Comparison of ENCODE assay signal across 1 cellular context in genomic region chr2:190468814-190469569, GRCh38.
TF ChIP-seq lines count a peak whose summit lies in the region.

No MANE protein-coding gene starts in this region.

TF ChIP-seq in HEK293, 187 proteins besides CTCF, POLR2A, EP300 and RAD21 (continued from another document):
- no peak for TF ChIP-seq ZNF148 (tag by site-specific recombination; IDR thresholded peaks at IDR 0.05; ENCODE audit: borderline replicate concordance)
- no peak for TF ChIP-seq ZNF133 (tag by site-specific recombination; IDR thresholded peaks at IDR 0.05)
- no peak for TF ChIP-seq ZNF501 (tag by site-specific recombination; IDR thresholded peaks at IDR 0.05)
- no peak for TF ChIP-seq ZNF18 (tag by site-specific recombination; IDR thresholded peaks at IDR 0.05)
- no peak for TF ChIP-seq ZNF391 (tag by site-specific recombination; IDR thresholded peaks at IDR 0.05; ENCODE audit: borderline replicate concordance, low read depth)
- TF ChIP-seq ZBTB7A (tag by site-specific recombination; IDR thresholded peaks at IDR 0.05; ENCODE audit: low read depth), result no peak
- no peak for TF ChIP-seq MEIS1 (CRISPR knock-in tag; IDR thresholded peaks at IDR 0.05; ENCODE audit: borderline replicate concordance)
- no peak for TF ChIP-seq ZNF266 (tag by site-specific recombination; IDR thresholded peaks at IDR 0.05; ENCODE audit: low read depth)
- no peak for TF ChIP-seq ZNF529 (tag by site-specific recombination; IDR thresholded peaks at IDR 0.05; ENCODE audit: insufficient replicate concordance)
- no peak for TF ChIP-seq ZNF610 (tag by site-specific recombination; IDR thresholded peaks at IDR 0.05; ENCODE audit: borderline replicate concordance)
- no peak for TF ChIP-seq ZNF585B (tag by site-specific recombination; IDR thresholded peaks at IDR 0.05)
- 0 out of 2 replicates have a peak, but pooled peaks have one; percentile 58 for TF ChIP-seq ZNF600 (tag by site-specific recombination; IDR thresholded peaks at IDR 0.05)
- peak; percentile 17; the same call in 1 of the 2 replicates for TF ChIP-seq SP7 (tag by site-specific recombination; IDR thresholded peaks at IDR 0.05)
- TF ChIP-seq KLF16 (tag by site-specific recombination; IDR thresholded peaks at IDR 0.05), result no peak
- TF ChIP-seq SP3 (tag by site-specific recombination; IDR thresholded peaks at IDR 0.05), result no peak
- no peak for TF ChIP-seq ATF2 (tag by site-specific recombination; IDR thresholded peaks at IDR 0.05; ENCODE audit: low read depth)
- TF ChIP-seq KLF17 (tag by site-specific recombination; IDR thresholded peaks at IDR 0.05), result no peak
- TF ChIP-seq BCL11A (tag by site-specific recombination; IDR thresholded peaks at IDR 0.05; ENCODE audit: low read depth), result 0 out of 2 replicates have a peak, but pooled peaks have one; percentile 29
- TF ChIP-seq ZNF280D (tag by site-specific recombination; IDR thresholded peaks at IDR 0.05), result no peak
- TF ChIP-seq ZNF155 (tag by site-specific recombination; IDR thresholded peaks at IDR 0.05), result no peak
- peak; percentile 51; the same call in 1 of the 2 replicates for TF ChIP-seq ZNF660 (tag by site-specific recombination; IDR thresholded peaks at IDR 0.05)
- no peak for TF ChIP-seq ZNF223 (tag by site-specific recombination; IDR thresholded peaks at IDR 0.05)
- TF ChIP-seq ZNF311 (tag by site-specific recombination; IDR thresholded peaks at IDR 0.05; ENCODE audit: borderline replicate concordance), result no peak
- TF ChIP-seq ZNF2 (tag by site-specific recombination; IDR thresholded peaks at IDR 0.05), result 0 out of 2 replicates have a peak, but pooled peaks have one; percentile 39
- no peak for TF ChIP-seq SALL2 (tag by site-specific recombination; IDR thresholded peaks at IDR 0.05; ENCODE audit: borderline replicate concordance)
- TF ChIP-seq ZNF174 (tag by site-specific recombination; IDR thresholded peaks at IDR 0.05), result no peak
- TF ChIP-seq ZNF791 (tag by site-specific recombination; IDR thresholded peaks at IDR 0.05), result no peak
- TF ChIP-seq ZSCAN30 (tag by site-specific recombination; IDR thresholded peaks at IDR 0.05), result 0 out of 2 replicates have a peak, but pooled peaks have one; percentile 25
- no peak for TF ChIP-seq ZBTB26 (tag by site-specific recombination; optimal IDR thresholded peaks at IDR 0.05)
- no peak for TF ChIP-seq ELK4 (IDR thresholded peaks at IDR 0.05; ENCODE audit: borderline replicate concordance, low read depth, low read length)
- TF ChIP-seq ZNF654 (tag by site-specific recombination; IDR thresholded peaks at IDR 0.05; ENCODE audit: low read depth), result no peak
- TF ChIP-seq ZNF423 (tag by site-specific recombination; IDR thresholded peaks at IDR 0.05), result no peak
- no peak for TF ChIP-seq ZNF555 (tag by site-specific recombination; conservative IDR thresholded peaks at IDR 0.05)
- TF ChIP-seq ZFP37 (tag by site-specific recombination; IDR thresholded peaks at IDR 0.05), result no peak
- 0 out of 2 replicates have a peak, but pooled peaks have one; percentile 50 for TF ChIP-seq ZNF580 (tag by site-specific recombination; IDR thresholded peaks at IDR 0.05)
- no peak for TF ChIP-seq ZNF146 (tag by site-specific recombination; IDR thresholded peaks at IDR 0.05)
- TF ChIP-seq ZNF530 (tag by site-specific recombination; IDR thresholded peaks at IDR 0.05; ENCODE audit: low read depth), result no peak
- no peak for TF ChIP-seq YY2 (tag by site-specific recombination; IDR thresholded peaks at IDR 0.05)
- TF ChIP-seq ZSCAN23 (tag by site-specific recombination; IDR thresholded peaks at IDR 0.05), result no peak
- peak; percentile 50; the same call in 1 of the 2 replicates for TF ChIP-seq ZNF843 (tag by site-specific recombination; IDR thresholded peaks at IDR 0.05)
- TF ChIP-seq RBAK (tag by site-specific recombination; IDR thresholded peaks at IDR 0.05), result no peak
- TF ChIP-seq ZSCAN16 (tag by site-specific recombination; IDR thresholded peaks at IDR 0.05), result 0 out of 2 replicates have a peak, but pooled peaks have one; percentile 1
- TF ChIP-seq ZNF248 (tag by site-specific recombination; IDR thresholded peaks at IDR 0.05), result no peak
- TF ChIP-seq ZEB2 (tag by site-specific recombination; IDR thresholded peaks at IDR 0.05), result peak; percentile 46
- no peak for TF ChIP-seq KLF9 (tag by site-specific recombination; IDR thresholded peaks at IDR 0.05; ENCODE audit: low read depth)
- TF ChIP-seq REST (tag by site-specific recombination; IDR thresholded peaks at IDR 0.05), result no peak
- no peak for TF ChIP-seq ZNF571 (tag by site-specific recombination; IDR thresholded peaks at IDR 0.05)
- TF ChIP-seq ZBTB20 (tag by site-specific recombination; IDR thresholded peaks at IDR 0.05), result no peak
- TF ChIP-seq ZNF23 (tag by site-specific recombination; IDR thresholded peaks at IDR 0.05; ENCODE audit: borderline replicate concordance), result no peak
- TF ChIP-seq ZXDB (tag by site-specific recombination; IDR thresholded peaks at IDR 0.05), result peak; percentile 40; the same call in 1 of the 2 replicates
- TF ChIP-seq ZNF302 (tag by site-specific recombination; IDR thresholded peaks at IDR 0.05; ENCODE audit: low read depth), result no peak
- 0 out of 2 replicates have a peak, but pooled peaks have one; percentile 33 for TF ChIP-seq ZNF629 (tag by site-specific recombination; IDR thresholded peaks at IDR 0.05)
- no peak for TF ChIP-seq ZNF670 (tag by site-specific recombination; IDR thresholded peaks at IDR 0.05; ENCODE audit: low read depth)
